ENCODE assay signal across 3 cellular contexts in genomic region chr13:110767476-110767875, GRCh38.
"Had no signal": no experiment of that assay in that cellular context is flagged by ENCODE, and none has a peak within 500 bp of the region (broad histone marks: within the 10 kb centered on the region; RNA-seq: fewer than 3 reads in every experiment).

No MANE protein-coding gene starts in this region.

- H3K4me3 ChIP-seq: GM12878 had no signal

- ATAC-seq: GM12878 had no signal

- DNase-seq: GDM1, GF-D8 had no signal
